In the genomic region with DNA sequence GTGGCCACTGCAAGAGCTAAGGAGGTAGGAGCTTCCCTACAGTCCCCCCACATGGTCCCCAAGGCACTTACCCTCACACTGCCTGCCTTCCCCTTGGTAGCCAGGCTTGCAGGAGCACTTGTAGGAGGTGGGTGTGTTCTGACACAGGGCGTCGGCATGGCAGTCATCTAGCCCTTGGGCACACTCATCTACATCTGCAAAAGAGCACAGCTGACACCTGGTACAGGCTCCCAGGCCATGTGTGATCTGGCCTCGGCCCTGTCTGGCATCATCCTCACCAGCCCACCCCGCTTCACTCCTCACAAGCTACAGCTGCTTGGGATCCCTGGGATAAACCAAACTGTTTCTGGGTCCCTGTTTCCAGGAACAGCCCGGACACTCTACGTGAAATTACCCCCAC, we compare ENCODE assay signal across 1 cellular context.
TF ChIP-seq lines count a peak whose summit lies in the region.

No MANE protein-coding gene starts in this region.

TF ChIP-seq in GM23338, 12 proteins besides CTCF, POLR2A, EP300 and RAD21 (continued from another document):
- TF ChIP-seq ETS1 (IDR thresholded peaks at IDR 0.05), result no peak
- TF ChIP-seq ZNF114 (CRISPR knock-in tag; IDR thresholded peaks at IDR 0.05), result no peak
- no peak for TF ChIP-seq EZH2phosphoT487 (IDR thresholded peaks at IDR 0.05; ENCODE audit: unreplicated experiment)
- no peak for TF ChIP-seq ZNF331 (CRISPR knock-in tag; IDR thresholded peaks at IDR 0.05; ENCODE audit: low read depth)
- TF ChIP-seq EZH2 (IDR thresholded peaks at IDR 0.05; ENCODE audit: low read depth, unreplicated experiment), result no peak
TF ChIP-seq in GM23338: peak in this region for 0.
